In the genomic region with DNA sequence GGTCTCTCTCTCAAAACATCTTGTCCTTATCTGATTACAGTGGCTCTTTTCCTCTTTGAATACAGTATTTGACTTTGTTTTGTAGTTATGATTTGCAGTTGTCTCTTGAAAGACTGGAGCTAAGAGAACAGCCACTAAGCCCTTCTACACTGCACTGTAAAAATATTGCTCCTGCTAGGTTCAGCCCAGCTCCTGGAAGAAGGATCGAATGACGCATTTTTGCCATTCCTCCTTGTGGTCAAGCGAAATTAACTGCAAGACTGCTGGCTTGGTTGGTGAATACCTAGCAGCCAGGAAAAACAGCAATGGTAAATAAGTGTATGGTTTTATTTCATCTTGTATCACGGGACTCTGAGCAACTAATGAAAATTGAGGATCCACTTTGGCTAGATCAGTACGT, we compare ENCODE assay signal across 14 cellular contexts.
DNase-seq lines count a peak whose midpoint lies in the region; ATAC-seq and TF ChIP-seq lines count a peak whose summit lies in the region.
"Had no signal": no experiment of that assay in that cellular context is flagged by ENCODE, and none has a peak within 500 bp of the region (broad histone marks: within the 10 kb centered on the region; RNA-seq: fewer than 3 reads in every experiment).

No MANE protein-coding gene starts in this region.

- H3K9me3 ChIP-seq in breast epithelium = no peaks in the 10 kb centered on the region

- CTCF ChIA-PET in MCF 10A (lab: Yijun Ruan, JAX) = no interaction called here

- no TSS peak for BruUV-seq in MCF 10A (replicated peaks; lab: Mats Ljungman, UMichigan)

- no peak overlapping the region for H3K4me3 ChIP-seq in breast epithelium
- H3K4me3 ChIP-seq in astrocyte of the cerebellum (ENCODE audit: low read depth, low read length) = no peak overlapping the region
- H3K4me3 ChIP-seq: coronary artery had no signal

- DNase-seq in MCF 10A (ENCODE audit: unreplicated experiment) = peak; percentile 35
- no peak for DNase-seq in breast epithelium (ENCODE audit: low spot score in 2 of 2)
- DNase-seq in astrocyte of the cerebellum (ENCODE audit: low read depth) = peak; percentile 87
- DNase-seq in iPS-NIHi7 (ENCODE audit: extremely low spot score) = peak; percentile 50
- DNase-seq in NCI-H1694 treated with DMSO at 0.1 percent for 48 hours (lab: John Stamatoyannopoulos, UW) = no peak
- no peak for DNase-seq in NCI-H748 treated with DMSO at 0.1 percent for 48 hours (lab: John Stamatoyannopoulos, UW)
- DNase-seq in OCI-M2 (lab: John Stamatoyannopoulos, UW; ENCODE audit: unreplicated experiment) = no peak
- DNase-seq: activated T-cell treated with anti-CD3 and anti-CD28 coated beads, Interleukin-2, amount 50 U/mL, for 48 hours; naive thymus-derived CD8-positive, alpha-beta T cell; NCI-H1417 had no signal

- no peak for ATAC-seq in GM18909 (IDR thresholded peaks at IDR 0.05; ENCODE audit: poor library complexity, unreplicated experiment)
- ATAC-seq: naive thymus-derived CD8-positive, alpha-beta T cell had no signal

- H3K36me3 Mint-ChIP-seq in MCF 10A (ENCODE audit: insufficient read depth, unreplicated experiment) = no peaks in the 10 kb centered on the region
- H3K36me3 Mint-ChIP-seq: naive thymus-derived CD8-positive, alpha-beta T cell had no signal

- TF ChIP-seq CTCF in MCF 10A (IDR thresholded peaks at IDR 0.05; ENCODE audit: unreplicated experiment) (no peak), breast epithelium (IDR thresholded peaks at IDR 0.05) (no peak), astrocyte of the cerebellum (IDR thresholded peaks at IDR 0.05; ENCODE audit: low read depth, low read length, missing control alignments) (no peak)

- POLR2A ChIA-PET in MCF 10A (lab: Yijun Ruan, JAX) = no interaction called here

- no peaks in the 10 kb centered on the region for H3K4me1 ChIP-seq in breast epithelium

- no peaks in the 10 kb centered on the region for H3K27me3 Mint-ChIP-seq in MCF 10A (ENCODE audit: insufficient read depth, unreplicated experiment)
- H3K27me3 Mint-ChIP-seq: naive thymus-derived CD8-positive, alpha-beta T cell; stimulated activated naive CD8-positive, alpha-beta T cell treated with anti-CD3 and anti-CD28 coated beads, Interleukin-15, Interleukin-2, amounts not matched to agents 100 ng/mL and 50 ng/mL, for 24 hours had no signal

- H3K36me3 ChIP-seq in breast epithelium = no peaks in the 10 kb centered on the region

- no peak overlapping the region for H3K27ac Mint-ChIP-seq in MCF 10A (ENCODE audit: low read depth, unreplicated experiment)
- H3K27ac Mint-ChIP-seq: naive thymus-derived CD8-positive, alpha-beta T cell; stimulated activated naive CD8-positive, alpha-beta T cell treated with anti-CD3 and anti-CD28 coated beads, Interleukin-15, Interleukin-2, amounts not matched to agents 100 ng/mL and 50 ng/mL, for 24 hours had no signal

- H3K4me1 Mint-ChIP-seq in MCF 10A (ENCODE audit: insufficient read depth, unreplicated experiment) = peaks cover 4% of the 10 kb centered on the region
- H3K4me1 Mint-ChIP-seq: naive thymus-derived CD8-positive, alpha-beta T cell had no signal

- no peak overlapping the region for H3K4me3 Mint-ChIP-seq in MCF 10A (ENCODE audit: unreplicated experiment)
- H3K4me3 Mint-ChIP-seq: naive thymus-derived CD8-positive, alpha-beta T cell; stimulated activated naive CD8-positive, alpha-beta T cell treated with anti-CD3 and anti-CD28 coated beads, Interleukin-15, Interleukin-2, amounts not matched to agents 100 ng/mL and 50 ng/mL, for 24 hours had no signal

- H3K27ac ChIP-seq in breast epithelium = no peak overlapping the region
- H3K27ac ChIP-seq: 22Rv1, coronary artery had no signal

- H3K9me3 Mint-ChIP-seq in MCF 10A (ENCODE audit: unreplicated experiment) = no peaks in the 10 kb centered on the region

- in situ Hi-C loops in astrocyte of the cerebellum (cut with HindIII; ENCODE audit: low sequenced_read_pairs) = no loop called here

- intact Hi-C loops in MCF 10A (cut with micrococcal nuclease) = no loop called here
- intact Hi-C loops in breast epithelium (cut with DNase I; ENCODE audit: low total_unique reads) = no loop called here

- H3K27me3 ChIP-seq in breast epithelium = no peaks in the 10 kb centered on the region

- no peak for TF ChIP-seq POLR2A in breast epithelium (IDR thresholded peaks at IDR 0.05)

Comparison
In these comparisons a context has a peak if more than half of its experiments do, and no peak if none do; other contexts are left out.
1. DNase-seq: peak in MCF 10A (single experiment), astrocyte of the cerebellum (single experiment) and iPS-NIHi7 (single experiment); none in breast epithelium (0 of 2), NCI-H1694 treated with DMSO at 0.1 percent for 48 hours (single experiment), NCI-H748 treated with DMSO at 0.1 percent for 48 hours (single experiment) and OCI-M2 (single experiment).